In the genomic region with DNA sequence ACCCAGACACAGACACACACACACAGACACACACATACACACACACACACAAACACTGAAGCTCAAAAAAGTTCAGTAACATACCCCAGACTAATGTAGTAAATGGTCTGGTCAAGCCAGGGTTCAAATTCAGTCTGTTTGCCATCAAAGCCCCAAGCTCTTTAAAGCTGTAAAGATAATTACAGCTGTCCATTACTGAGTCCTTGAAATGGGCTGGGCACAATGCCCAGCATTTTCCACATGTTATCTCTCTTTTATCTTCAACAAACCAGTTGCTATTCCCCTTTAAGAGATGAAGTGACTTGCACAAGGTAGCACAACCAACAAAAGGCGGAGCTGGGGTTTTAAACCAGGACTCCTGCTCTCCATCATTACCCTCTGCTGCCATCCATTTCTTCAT, we compare ENCODE assay signal across 1 cellular context.
TF ChIP-seq lines count a peak whose summit lies in the region.

No MANE protein-coding gene starts in this region.

TF ChIP-seq in HEK293, 187 proteins besides CTCF, POLR2A, EP300 and RAD21 (continued from another document):
- peak; percentile 52; the same call in 1 of the 2 replicates for TF ChIP-seq PRDM10 (tag by site-specific recombination; IDR thresholded peaks at IDR 0.05)
- no peak for TF ChIP-seq ZNF366 (tag by site-specific recombination; conservative IDR thresholded peaks at IDR 0.05)
- TF ChIP-seq, protein P1, sequence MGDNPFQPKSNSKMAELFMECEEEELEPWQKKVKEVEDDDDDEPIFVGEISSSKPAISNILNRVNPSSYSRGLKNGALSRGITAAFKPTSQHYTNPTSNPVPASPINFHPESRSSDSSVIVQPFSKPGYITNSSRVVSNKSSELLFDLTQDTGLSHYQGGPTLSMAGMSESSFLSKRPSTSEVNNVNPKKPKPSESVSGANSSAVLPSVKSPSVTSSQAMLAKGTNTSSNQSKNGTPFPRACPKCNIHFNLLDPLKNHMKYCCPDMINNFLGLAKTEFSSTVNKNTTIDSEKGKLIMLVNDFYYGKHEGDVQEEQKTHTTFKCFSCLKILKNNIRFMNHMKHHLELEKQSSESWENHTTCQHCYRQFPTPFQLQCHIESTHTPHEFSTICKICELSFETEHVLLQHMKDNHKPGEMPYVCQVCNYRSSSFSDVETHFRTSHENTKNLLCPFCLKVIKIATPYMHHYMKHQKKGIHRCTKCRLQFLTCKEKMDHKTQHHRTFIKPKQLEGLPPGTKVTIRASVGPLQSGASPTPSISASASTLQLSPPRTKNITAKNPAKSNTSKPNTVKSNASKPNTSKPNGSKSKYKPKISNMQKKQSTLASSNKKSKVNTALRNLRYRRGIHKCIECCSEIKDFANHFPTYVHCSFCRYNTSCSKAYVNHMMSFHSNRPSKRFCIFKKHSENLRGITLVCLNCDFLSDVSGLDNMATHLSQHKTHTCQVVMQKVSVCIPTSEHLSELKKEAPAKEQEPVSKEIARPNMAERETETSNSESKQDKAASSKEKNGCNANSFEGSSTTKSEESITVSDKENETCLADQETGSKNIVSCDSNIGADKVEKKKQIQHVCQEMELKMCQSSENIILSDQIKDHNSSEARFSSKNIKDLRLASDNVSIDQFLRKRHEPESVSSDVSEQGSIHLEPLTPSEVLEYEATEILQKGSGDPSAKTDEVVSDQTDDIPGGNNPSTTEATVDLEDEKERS (tag by site-specific recombination; IDR thresholded peaks at IDR 0.05): no peak
- TF ChIP-seq REST (tag by site-specific recombination; IDR thresholded peaks at IDR 0.05): no peak
- 0 out of 2 replicates have a peak, but pooled peaks have one; percentile 22 for TF ChIP-seq SCRT2 (tag by site-specific recombination; IDR thresholded peaks at IDR 0.05)
- peak; percentile 48; the same call in 1 of the 2 replicates for TF ChIP-seq SCRT1 (tag by site-specific recombination; IDR thresholded peaks at IDR 0.05; ENCODE audit: borderline replicate concordance)
- TF ChIP-seq, protein P2, sequence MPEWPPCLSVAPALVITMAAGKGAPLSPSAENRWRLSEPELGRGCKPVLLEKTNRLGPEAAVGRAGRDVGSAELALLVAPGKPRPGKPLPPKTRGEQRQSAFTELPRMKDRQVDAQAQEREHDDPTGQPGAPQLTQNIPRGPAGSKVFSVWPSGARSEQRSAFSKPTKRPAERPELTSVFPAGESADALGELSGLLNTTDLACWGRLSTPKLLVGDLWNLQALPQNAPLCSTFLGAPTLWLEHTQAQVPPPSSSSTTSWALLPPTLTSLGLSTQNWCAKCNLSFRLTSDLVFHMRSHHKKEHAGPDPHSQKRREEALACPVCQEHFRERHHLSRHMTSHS (tag by site-specific recombination; IDR thresholded peaks at IDR 0.05): no peak
- TF ChIP-seq OSR2 (tag by site-specific recombination; IDR thresholded peaks at IDR 0.05): peak; percentile 41; the same call in 1 of the 2 replicates
- TF ChIP-seq SP7 (tag by site-specific recombination; IDR thresholded peaks at IDR 0.05): peak; percentile 77
- TF ChIP-seq, protein P3, sequence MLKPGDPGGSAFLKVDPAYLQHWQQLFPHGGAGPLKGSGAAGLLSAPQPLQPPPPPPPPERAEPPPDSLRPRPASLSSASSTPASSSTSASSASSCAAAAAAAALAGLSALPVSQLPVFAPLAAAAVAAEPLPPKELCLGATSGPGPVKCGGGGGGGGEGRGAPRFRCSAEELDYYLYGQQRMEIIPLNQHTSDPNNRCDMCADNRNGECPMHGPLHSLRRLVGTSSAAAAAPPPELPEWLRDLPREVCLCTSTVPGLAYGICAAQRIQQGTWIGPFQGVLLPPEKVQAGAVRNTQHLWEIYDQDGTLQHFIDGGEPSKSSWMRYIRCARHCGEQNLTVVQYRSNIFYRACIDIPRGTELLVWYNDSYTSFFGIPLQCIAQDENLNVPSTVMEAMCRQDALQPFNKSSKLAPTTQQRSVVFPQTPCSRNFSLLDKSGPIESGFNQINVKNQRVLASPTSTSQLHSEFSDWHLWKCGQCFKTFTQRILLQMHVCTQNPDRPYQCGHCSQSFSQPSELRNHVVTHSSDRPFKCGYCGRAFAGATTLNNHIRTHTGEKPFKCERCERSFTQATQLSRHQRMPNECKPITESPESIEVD (tag by site-specific recombination; IDR thresholded peaks at IDR 0.05): 0 out of 2 replicates have a peak, but pooled peaks have one; percentile 11
- TF ChIP-seq ZFP69B (tag by site-specific recombination; IDR thresholded peaks at IDR 0.05): peak; percentile 65
- TF ChIP-seq, protein P4, sequence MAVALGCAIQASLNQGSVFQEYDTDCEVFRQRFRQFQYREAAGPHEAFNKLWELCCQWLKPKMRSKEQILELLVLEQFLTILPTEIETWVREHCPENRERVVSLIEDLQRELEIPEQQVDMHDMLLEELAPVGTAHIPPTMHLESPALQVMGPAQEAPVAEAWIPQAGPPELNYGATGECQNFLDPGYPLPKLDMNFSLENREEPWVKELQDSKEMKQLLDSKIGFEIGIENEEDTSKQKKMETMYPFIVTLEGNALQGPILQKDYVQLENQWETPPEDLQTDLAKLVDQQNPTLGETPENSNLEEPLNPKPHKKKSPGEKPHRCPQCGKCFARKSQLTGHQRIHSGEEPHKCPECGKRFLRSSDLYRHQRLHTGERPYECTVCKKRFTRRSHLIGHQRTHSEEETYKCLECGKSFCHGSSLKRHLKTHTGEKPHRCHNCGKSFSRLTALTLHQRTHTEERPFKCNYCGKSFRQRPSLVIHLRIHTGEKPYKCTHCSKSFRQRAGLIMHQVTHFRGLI (tag by site-specific recombination; IDR thresholded peaks at IDR 0.05): no peak
